In genomic region chr15:77019476-77020331, GRCh38 we compare ENCODE assay signal across 1 cellular context.
TF ChIP-seq lines count a peak whose summit lies in the region.

No MANE protein-coding gene starts in this region.

TF ChIP-seq in GM12878, 131 proteins besides CTCF, POLR2A, EP300 and RAD21 (continued from another document and continues in another):
- TF ChIP-seq PRDM15 (CRISPR knock-in tag; IDR thresholded peaks at IDR 0.05), result no peak
- peak; percentile 68 for TF ChIP-seq IKZF1 (conservative IDR thresholded peaks at IDR 0.05)
- TF ChIP-seq NBN (IDR thresholded peaks at IDR 0.05), result no peak
- no peak for TF ChIP-seq SMC3 (IDR thresholded peaks at IDR 0.05; ENCODE audit: borderline replicate concordance, low read length)
- TF ChIP-seq FOS (IDR thresholded peaks at IDR 0.05; ENCODE audit: borderline replicate concordance, extremely low read depth, insufficient read length), result no peak
- TF ChIP-seq EZH2 (IDR thresholded peaks at IDR 0.05; ENCODE audit: borderline replicate concordance, control insufficient read depth, low read depth, low read length), result no peak
- TF ChIP-seq JUNB (IDR thresholded peaks at IDR 0.05), result no peak
- TF ChIP-seq NR2F1 (conservative IDR thresholded peaks at IDR 0.05), result no peak
- TF ChIP-seq PML (IDR thresholded peaks at IDR 0.05; ENCODE audit: low read length), result no peak
- TF ChIP-seq ZBTB11 (CRISPR knock-in tag; IDR thresholded peaks at IDR 0.05), result no peak
- TF ChIP-seq ATF2 (IDR thresholded peaks at IDR 0.05; ENCODE audit: low read length), result no peak
- no peak for TF ChIP-seq ZNF207 (IDR thresholded peaks at IDR 0.05; ENCODE audit: borderline replicate concordance)
- TF ChIP-seq TAF1 (IDR thresholded peaks at IDR 0.05; ENCODE audit: borderline replicate concordance, low read depth, low read length), result no peak
- no peak for TF ChIP-seq CEBPB (IDR thresholded peaks at IDR 0.05; ENCODE audit: borderline replicate concordance in 1 of 2, low read depth in 2 of 2, low read length in 2 of 2)
- no peak for TF ChIP-seq ATF3 (IDR thresholded peaks at IDR 0.05; ENCODE audit: borderline replicate concordance, extremely low read depth, low read depth, low read length)
- no peak for TF ChIP-seq HDAC6 (IDR thresholded peaks at IDR 0.05; ENCODE audit: unreplicated experiment)
- TF ChIP-seq ETV6 (conservative IDR thresholded peaks at IDR 0.05 in 1 of 2, IDR thresholded peaks at IDR 0.05 in 1 of 2; ENCODE audit: borderline replicate concordance in 1 of 2, low read depth in 1 of 2), result no peak
- TF ChIP-seq E4F1 (IDR thresholded peaks at IDR 0.05; ENCODE audit: borderline replicate concordance, partially characterized antibody), result no peak
- 0 out of 2 replicates have a peak, but pooled peaks have one; percentile 4 for TF ChIP-seq CHD1 (IDR thresholded peaks at IDR 0.05; ENCODE audit: low read depth, low read length)
- no peak for TF ChIP-seq PAX8 (IDR thresholded peaks at IDR 0.05)
- TF ChIP-seq RCOR1 (conservative IDR thresholded peaks at IDR 0.05; ENCODE audit: low read depth, low read length), result no peak
- no peak for TF ChIP-seq POLR2AphosphoS5 (IDR thresholded peaks at IDR 0.05; ENCODE audit: low read length)
- TF ChIP-seq ZBTB33 (IDR thresholded peaks at IDR 0.05), result no peak
- no peak for TF ChIP-seq E2F8 (IDR thresholded peaks at IDR 0.05; ENCODE audit: low read depth, partially characterized antibody)
- TF ChIP-seq ZBED1 (IDR thresholded peaks at IDR 0.05; ENCODE audit: borderline replicate concordance), result no peak
- no peak for TF ChIP-seq BCLAF1 (IDR thresholded peaks at IDR 0.05)
- no peak for TF ChIP-seq SKIL (IDR thresholded peaks at IDR 0.05; ENCODE audit: low read depth, poor library complexity, severe bottlenecking)
- TF ChIP-seq CREB1 (IDR thresholded peaks at IDR 0.05; ENCODE audit: low read depth), result no peak
